Comparison of ENCODE assay signal across 5 cellular contexts in the genomic region with DNA sequence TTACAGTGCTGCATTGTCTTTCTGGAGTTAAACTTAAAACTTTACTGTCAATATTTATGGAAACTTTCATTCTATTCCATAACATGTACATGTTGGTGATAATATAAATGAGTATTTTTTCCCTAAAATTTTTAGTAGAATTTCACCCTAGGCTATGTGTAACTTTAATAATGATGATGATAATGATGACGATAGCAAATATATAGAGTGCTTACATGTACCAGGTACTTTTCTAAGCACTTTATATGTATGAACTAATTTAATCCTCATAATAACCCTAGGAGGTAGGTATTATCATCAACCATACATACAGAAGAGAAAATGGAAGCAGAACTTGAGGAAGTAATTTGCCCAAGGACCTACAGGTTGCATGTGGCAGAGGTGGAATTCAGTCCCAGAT.
"Had no signal": no experiment of that assay in that cellular context is flagged by ENCODE, and none has a peak within 500 bp of the region (broad histone marks: within the 10 kb centered on the region; RNA-seq: fewer than 3 reads in every experiment).

No MANE protein-coding gene starts in this region.

- H3K27ac ChIP-seq: HL-60 had no signal

- DNase-seq: IMR-90, KBM-7, KG1 had no signal

- FAIRE-seq: HTR-8/SVneo had no signal
